23 cellular contexts compared by ENCODE assay signal in genomic region chr15:57583282-57583681, GRCh38. TPM values are rescaled to one million over a fixed set of nuclear protein-coding genes. Genes with fewer than 3 reads are reported as not detected.
A peak's percentile ranks its signal among the peaks of the same experiment; 100 is the strongest.
DNase-seq lines count a peak whose midpoint lies in the region; ATAC-seq, FAIRE-seq and TF ChIP-seq lines count a peak whose summit lies in the region.
"Had no signal": no experiment of that assay in that cellular context is flagged by ENCODE, and none has a peak within 500 bp of the region (broad histone marks: within the 10 kb centered on the region; RNA-seq: fewer than 3 reads in every experiment).

No MANE protein-coding gene starts in this region.

- no peak overlapping the region for H3K4ac ChIP-seq in IMR-90 (ENCODE audit: low read depth, low read length)

- H4K8ac ChIP-seq in IMR-90 (ENCODE audit: low read depth in 2 of 2, low read length in 2 of 2), result no peak overlapping the region

- H3K36me3 Mint-ChIP-seq in dendritic cell treated with granulocyte-macrophage colony-stimulating factor and Interleukin-4, amounts not matched to agents 40 ng/mL and 50 ng/mL, for 4 days (ENCODE audit: low read depth), result peaks cover 11% of the 10 kb centered on the region

- DNase-seq in HepG2 (ENCODE audit: low spot score) (no peak), right lobe of liver (no peak), IMR-90 (no peak), NCI-H226 (no peak)
- DNase-seq in activated CD4-positive, alpha-beta T cell treated with anti-CD3 and anti-CD28 coated beads, Interleukin-2, amount 50 U/mL, for 1 hour, result no peak
- DNase-seq: ACHN; AML-193; BE2C; Caco-2; CD8-positive, alpha-beta T cell; DMS153; DND-41; GM23248; H9 had no signal

- H3K4me1 ChIP-seq in HepG2 (ENCODE audit: insufficient read depth, low read length) (peaks cover 18% of the 10 kb centered on the region), right lobe of liver (peaks cover 0 to 13% (median 0%) of the 10 kb centered on the region in 4 donors), IMR-90 (ENCODE audit: control insufficient read depth, insufficient read depth, low read length) (no peaks in the 10 kb centered on the region)
- H3K4me1 ChIP-seq: BE2C had no signal

- H3K9me3 ChIP-seq in HepG2 (ENCODE audit: low read length) (peaks cover 20% of the 10 kb centered on the region), right lobe of liver (no peaks in the 10 kb centered on the region), IMR-90 (ENCODE audit: control insufficient read depth, insufficient read depth, low read length) (peaks cover 8% of the 10 kb centered on the region; the same call in 1 of the 2 replicates)
- H3K9me3 ChIP-seq: BE2C had no signal

- no peak overlapping the region for H3K23ac ChIP-seq in IMR-90 (ENCODE audit: low read depth, low read length)

- H2AFZ ChIP-seq in HepG2 (ENCODE audit: low read length) (no peak overlapping the region), IMR-90 (replicated peaks; ENCODE audit: low read length, poor library complexity) (no peak overlapping the region)
- H2AFZ ChIP-seq: GM23248 had no signal

- no peak overlapping the region for H3K18ac ChIP-seq in IMR-90 (ENCODE audit: low read depth, low read length)

- H3K27me3 ChIP-seq in HepG2 (ENCODE audit: control insufficient read depth in 1 of 2, insufficient read depth in 2 of 2, low read length in 2 of 2) (peaks cover 0 to 6% of the 10 kb centered on the region in 2 experiments; a peak in 1 of 5 replicates), right lobe of liver (no peaks in the 10 kb centered on the region), IMR-90 (ENCODE audit: control insufficient read depth, insufficient read depth, low read length) (peaks cover 16% of the 10 kb centered on the region)
- H3K27me3 ChIP-seq: BE2C; BLaER1 treated with 17β-estradiol and CSF1 and Interleukin-3, amounts not matched to agents 10 nM and 100 nM had no signal

- TF ChIP-seq RAD21 in HepG2 (CRISPR knock-in tag; IDR thresholded peaks at IDR 0.05) (no peak), IMR-90 (IDR thresholded peaks at IDR 0.05; ENCODE audit: low read length) (no peak)

- H3K9ac ChIP-seq in HepG2 (ENCODE audit: insufficient read depth, low read depth, low read length) (no peak overlapping the region), IMR-90 (ENCODE audit: low read depth, low read length) (no peak overlapping the region)
- H3K9ac ChIP-seq: BLaER1 treated with 17β-estradiol and CSF1 and Interleukin-3, amounts not matched to agents 10 nM and 100 nM; GM23248 had no signal

- H4K5ac ChIP-seq in IMR-90 (ENCODE audit: low read depth, low read length), result no peak overlapping the region

- no peak for TF ChIP-seq CTCF in HepG2 (CRISPR knock-in tag; IDR thresholded peaks at IDR 0.05)
- no peak for TF ChIP-seq CTCF in right lobe of liver (IDR thresholded peaks at IDR 0.05)
- TF ChIP-seq CTCF in IMR-90 (conservative IDR thresholded peaks at IDR 0.05; ENCODE audit: low read depth, low read length), result no peak

- intact Hi-C loops in HepG2 (cut with micrococcal nuclease; ENCODE audit: unreplicated experiment), result no loop called here
- intact Hi-C loops in right lobe of liver (cut with DNase I), result no loop called here
- intact Hi-C loops in IMR-90 (cut with micrococcal nuclease), result no loop called here
- intact Hi-C loops in dendritic cell treated with granulocyte-macrophage colony-stimulating factor and Interleukin-4, amounts not matched to agents 40 ng/mL and 50 ng/mL, for 4 days (cut with micrococcal nuclease), result no loop called here

- H2AK5ac ChIP-seq in IMR-90 (ENCODE audit: low read depth, low read length), result no peak overlapping the region

- H2BK120ac ChIP-seq in IMR-90 (ENCODE audit: low read depth, low read length), result no peak overlapping the region

- ATAC-seq in HepG2 (no peak), right lobe of liver (no peak), IMR-90 (ENCODE audit: low read depth) (no peak), HG02610 (IDR thresholded peaks at IDR 0.05; ENCODE audit: unreplicated experiment) (no peak), HG02623 (IDR thresholded peaks at IDR 0.05; ENCODE audit: unreplicated experiment) (no peak)
- ATAC-seq: CD8-positive, alpha-beta T cell had no signal

- H3K56ac ChIP-seq in IMR-90 (ENCODE audit: extremely low read depth, insufficient read depth, low read length), result no peak overlapping the region

- peaks cover 45% of the 10 kb centered on the region for H3K4me1 Mint-ChIP-seq in dendritic cell treated with granulocyte-macrophage colony-stimulating factor and Interleukin-4, amounts not matched to agents 40 ng/mL and 50 ng/mL, for 4 days (ENCODE audit: low read depth)
- H3K4me1 Mint-ChIP-seq: H9 had no signal

- H2AK9ac ChIP-seq in IMR-90 (replicated peaks; ENCODE audit: low read depth, low read length, poor library complexity), result no peak overlapping the region

- no peaks in the 10 kb centered on the region for H3K9me1 ChIP-seq in IMR-90 (ENCODE audit: insufficient read depth, low read length)

- H3K9me3 Mint-ChIP-seq in dendritic cell treated with granulocyte-macrophage colony-stimulating factor and Interleukin-4, amounts not matched to agents 40 ng/mL and 50 ng/mL, for 4 days, result peaks cover 15% of the 10 kb centered on the region

- no peaks in the 10 kb centered on the region for H4K20me1 ChIP-seq in HepG2 (ENCODE audit: insufficient read depth, low read length)
- no peaks in the 10 kb centered on the region for H4K20me1 ChIP-seq in IMR-90 (ENCODE audit: insufficient read depth, low read length)
- H4K20me1 ChIP-seq: BLaER1 treated with 17β-estradiol and CSF1 and Interleukin-3, amounts not matched to agents 10 nM and 100 nM had no signal

- TF ChIP-seq POLR2A in HepG2 (IDR thresholded peaks at IDR 0.05; ENCODE audit: insufficient read depth in 1 of 2, low read depth in 2 of 2, low read length in 2 of 2), result no peak
- TF ChIP-seq POLR2A in right lobe of liver (IDR thresholded peaks at IDR 0.05), result no peak
- no peak for TF ChIP-seq POLR2A in IMR-90 (IDR thresholded peaks at IDR 0.05; ENCODE audit: low read depth, low read length)

- H2BK15ac ChIP-seq in IMR-90 (ENCODE audit: low read depth, low read length), result no peak overlapping the region

- in situ Hi-C loops in HepG2 (cut with HindIII; ENCODE audit: extremely low pct_ligation_motif_present, low pct_unique_long_range_greater_than_20kb) (no loop called here), IMR-90 (cut with MboI; ENCODE audit: low sequenced_read_pairs) (no loop called here)

- no peak overlapping the region for H3K14ac ChIP-seq in IMR-90 (replicated peaks; ENCODE audit: low read depth, low read length)

- no peak overlapping the region for H2BK5ac ChIP-seq in IMR-90 (ENCODE audit: low read depth, low read length, poor library complexity, severe bottlenecking)

- peaks cover 23% of the 10 kb centered on the region for H3K27me3 Mint-ChIP-seq in dendritic cell treated with granulocyte-macrophage colony-stimulating factor and Interleukin-4, amounts not matched to agents 40 ng/mL and 50 ng/mL, for 4 days

- no peaks in the 10 kb centered on the region for H3K79me1 ChIP-seq in IMR-90 (ENCODE audit: low read depth in 1 of 2, low read length in 2 of 2)

- dilution Hi-C loops in IMR-90 (cut with HindIII; ENCODE audit: low sequenced_read_pairs, unreplicated experiment), result no loop called here

- H3K4me2 ChIP-seq in HepG2 (ENCODE audit: low read depth, low read length), result no peak overlapping the region
- H3K4me2 ChIP-seq in IMR-90 (ENCODE audit: low read depth, low read length), result no peak overlapping the region
- H3K4me2 ChIP-seq: BLaER1 treated with 17β-estradiol and CSF1 and Interleukin-3, amounts not matched to agents 10 nM and 100 nM had no signal

- BruUV-seq in HepG2 (replicated peaks; lab: Mats Ljungman, UMichigan) (no TSS peak), IMR-90 (replicated peaks; lab: Mats Ljungman, UMichigan) (no TSS peak)

- H3K27ac Mint-ChIP-seq in dendritic cell treated with granulocyte-macrophage colony-stimulating factor and Interleukin-4, amounts not matched to agents 40 ng/mL and 50 ng/mL, for 4 days, result peak overlapping the region; percentile 21
- H3K27ac Mint-ChIP-seq: CD8-positive, alpha-beta T cell; H9 had no signal

- no peak for FAIRE-seq in HepG2 (lab: Jason Lieb, UNC)
- FAIRE-seq: A204.1, G401.6, GM12892, GM19239 had no signal

- H4K91ac ChIP-seq in IMR-90 (ENCODE audit: insufficient read depth, low read depth, low read length), result no peak overlapping the region

- no peak overlapping the region for H3K4me3 ChIP-seq in HepG2 (replicated peaks in 1 of 3; ENCODE audit: insufficient read depth in 1 of 3, low read depth in 2 of 3, low read length in 3 of 3)
- H3K4me3 ChIP-seq in right lobe of liver, result no peak overlapping the region
- H3K4me3 ChIP-seq in IMR-90 (ENCODE audit: insufficient read depth, low read depth, low read length), result no peak overlapping the region
- H3K4me3 ChIP-seq: BLaER1 treated with 17β-estradiol and CSF1 and Interleukin-3, amounts not matched to agents 10 nM and 100 nM; GM23248 had no signal

- 0% methylated on average over 2 of the region's 2 CpGs for WGBS in HepG2 (ENCODE audit: low lambda C conversion rate)
- 88% methylated on average over 2 of the region's 2 CpGs for WGBS in right lobe of liver (ENCODE audit: insufficient coverage, low coverage, low lambda C conversion rate, missing lambda C conversion rate)
- no CpG with 5 or more reads among the region's 2 CpGs for WGBS in IMR-90 (ENCODE audit: extremely low coverage in 2 of 2, insufficient read length in 1 of 2), 2 experiments

- no peaks in the 10 kb centered on the region for H3K79me2 ChIP-seq in HepG2 (ENCODE audit: insufficient read depth, low read length)

- H3K4me3 Mint-ChIP-seq in dendritic cell treated with granulocyte-macrophage colony-stimulating factor and Interleukin-4, amounts not matched to agents 40 ng/mL and 50 ng/mL, for 4 days, result no peak overlapping the region
- H3K4me3 Mint-ChIP-seq: CD8-positive, alpha-beta T cell; H9 had no signal

- no peak overlapping the region for H3K27ac ChIP-seq in HepG2 (ENCODE audit: extremely low read length, insufficient read depth, low read length)
- no peak overlapping the region for H3K27ac ChIP-seq in right lobe of liver
- H3K27ac ChIP-seq in IMR-90 (ENCODE audit: insufficient read depth, low read length), result no peak overlapping the region
- H3K27ac ChIP-seq: 22Rv1; BLaER1 treated with 17β-estradiol and CSF1 and Interleukin-3, amounts not matched to agents 10 nM and 100 nM; GM23248 had no signal

- H3K36me3 ChIP-seq in HepG2 (replicated peaks in 1 of 2; ENCODE audit: control insufficient read depth in 1 of 2, insufficient read depth in 2 of 2, low read length in 2 of 2) (no peaks in the 10 kb centered on the region), right lobe of liver (no peaks in the 10 kb centered on the region), IMR-90 (ENCODE audit: control insufficient read depth, insufficient read depth, low read length) (no peaks in the 10 kb centered on the region)
- H3K36me3 ChIP-seq: BE2C; BLaER1 treated with 17β-estradiol and CSF1 and Interleukin-3, amounts not matched to agents 10 nM and 100 nM had no signal

- TF ChIP-seq EP300 in HepG2 (IDR thresholded peaks at IDR 0.05; ENCODE audit: low read depth in 2 of 2, low read length in 2 of 2), result no peak
- no peak for TF ChIP-seq EP300 in HepG2 (CRISPR knock-in tag; IDR thresholded peaks at IDR 0.05; ENCODE audit: borderline replicate concordance)

- POLR2A ChIA-PET in HepG2 (lab: Yijun Ruan, JAX), result no interaction called here
- POLR2A ChIA-PET in IMR-90 (lab: Charles Lee; ENCODE audit: unreplicated experiment), result no interaction called here

- no peak overlapping the region for H2BK20ac ChIP-seq in IMR-90 (ENCODE audit: low read depth, low read length)

- CTCF ChIA-PET in HepG2 (lab: Yijun Ruan, JAX; ENCODE audit: low intra/inter-chr PET ratio, low total read pairs) (no interaction called here), IMR-90 (lab: Yijun Ruan, JAX) (no interaction called here)

RNA-seq across cellular contexts. Expression of gene MYZAP, which starts 8.4 kb away (rescaled TPM):
- total RNA-seq in HepG2 (2016; rRNA removed; fragmentation: Illumina TruSeq; extraction: Trizol) (0.13 TPM in 1 of 2 replicates, not detected in the other), right lobe of liver (under 1 TPM in 4 of 6 experiments, not detected in 2; 0.24 to 0.65 (median 0.61) TPM), IMR-90 (2012; rRNA removed) (not detected in 2 replicates)
- total RNA-seq in HepG2 (2016; cell fraction: cytosol; rRNA removed; fragmentation: Illumina TruSeq; extraction: Trizol; ENCODE audit: low read depth), result not detected in 2 replicates
- not detected in 2 replicates for total RNA-seq in HepG2 (2016; cell fraction: insoluble cytoplasmic fraction; rRNA removed; fragmentation: Illumina TruSeq; extraction: Trizol)
- total RNA-seq in HepG2 (2016; cell fraction: membrane; rRNA removed; fragmentation: Illumina TruSeq; extraction: Trizol), result not detected in 2 replicates
- total RNA-seq in HepG2 (2016; cell fraction: nucleus; rRNA removed; fragmentation: Illumina TruSeq; extraction: Trizol), result not detected in 2 replicates
- polyA plus RNA-seq in HepG2 (2011; rRNA removed) (not detected in 2 replicates), IMR-90 (2012; rRNA removed) (not detected in 2 replicates)
- 0.03 TPM in 1 of 2 replicates, not detected in the other for polyA plus RNA-seq in HepG2 (2011; cell fraction: cytosol; rRNA removed)
- not detected in 2 replicates for polyA plus RNA-seq in HepG2 (2011; cell fraction: nucleus; rRNA removed)
- polyA plus RNA-seq in HepG2 (2012), result not detected in 2 replicates
- not detected in 2 replicates for polyA plus RNA-seq in HepG2 (2016; cell fraction: cytosol; fragmentation: Illumina TruSeq; extraction: Trizol; ENCODE audit: low read depth)
- not detected in 2 replicates for polyA plus RNA-seq in HepG2 (2016; cell fraction: insoluble cytoplasmic fraction; fragmentation: Illumina TruSeq; extraction: Trizol; ENCODE audit: low read depth)
- polyA plus RNA-seq in HepG2 (2016; cell fraction: membrane; fragmentation: Illumina TruSeq; extraction: Trizol; ENCODE audit: low read depth), result not detected in 2 replicates
- not detected in 2 replicates for polyA plus RNA-seq in HepG2 (2016; cell fraction: nucleus; fragmentation: Illumina TruSeq; extraction: Trizol; ENCODE audit: insufficient read depth, low read depth)
- 0.08 and 0.58 TPM in 2 replicates for polyA minus RNA-seq in HepG2 (2011; rRNA and poly(A)+ RNA removed; ENCODE audit: low replicate concordance)
- polyA minus RNA-seq in HepG2 (2011; cell fraction: cytosol; rRNA and poly(A)+ RNA removed), result not detected in 2 replicates
- not detected in 2 replicates for polyA minus RNA-seq in HepG2 (2011; cell fraction: nucleus; rRNA and poly(A)+ RNA removed)
- not detected in 2 replicates for polyA plus RNA-seq in IMR-90 (2012; cell fraction: cytosol; rRNA removed)
- polyA plus RNA-seq in IMR-90 (2012; cell fraction: nucleus; rRNA removed; ENCODE audit: low replicate concordance), result not detected in 2 replicates
- total RNA-seq: GM23248 had no signal
